In the genomic region with DNA sequence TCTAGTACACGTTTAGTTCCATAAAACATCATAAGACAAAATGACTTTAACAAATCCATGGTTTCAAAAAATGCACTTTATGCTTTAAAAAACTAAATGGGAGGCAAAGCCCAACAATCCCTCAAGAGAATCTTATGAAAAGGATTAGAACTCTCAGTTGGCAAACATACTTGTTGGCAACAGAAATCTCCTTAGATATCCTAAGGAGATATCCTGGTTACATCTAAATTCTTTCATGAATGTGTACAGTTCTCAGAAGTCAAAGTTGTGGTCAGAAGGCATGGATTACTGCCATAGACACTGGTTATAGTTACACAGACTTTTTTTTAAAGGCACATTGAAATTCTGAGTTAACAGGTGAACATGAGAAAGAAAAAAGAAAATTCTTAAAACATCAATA, we compare ENCODE assay signal across 31 cellular contexts. TPM values are rescaled to one million over a fixed set of nuclear protein-coding genes. Genes with fewer than 3 reads are reported as not detected.
"Had no signal": no experiment of that assay in that cellular context is flagged by ENCODE, and none has a peak within 500 bp of the region (broad histone marks: within the 10 kb centered on the region; RNA-seq: fewer than 3 reads in every experiment).

No MANE protein-coding gene starts in this region.

- H3K4me3 ChIP-seq: coronary artery, esophagus muscularis mucosa, lung, mucosa of descending colon, pancreas, right lobe of liver, smooth muscle cell, thoracic aorta, tibial nerve, upper lobe of left lung, uterus had no signal

- H3K4me3 Mint-ChIP-seq: memory B cell; naive B cell; natural killer cell treated with Interleukin-12 subunit alpha and Interleukin-12 subunit beta and Interleukin-15 and Interleukin-18, amount 100 ng/mL, for 72 hours; neural crest cell; stimulated activated memory B cell treated with anti-CD40 and anti-IgM and Interleukin-4, amounts not matched to agents 10 μg/mL and 1 μg/mL and 100 μg/mL, for 72 hours had no signal

- DNase-seq: dermis blood vessel endothelial cell; effector memory CD4-positive, alpha-beta T cell; kidney; mucosa of descending colon; naive B cell; pancreas; retina; right lobe of liver; stimulated activated CD4-positive, alpha-beta T cell treated with anti-CD3 and anti-CD28 coated beads, Interleukin-12 subunit alpha, Interleukin-12 subunit beta, amount 100 ng/mL, for 4 hours; stimulated activated CD4-positive, alpha-beta T cell treated with anti-CD3 and anti-CD28 coated beads, Interleukin-2, amount 100 ng/mL, for 24 hours; stimulated activated CD4-positive, alpha-beta T cell treated with anti-CD3 and anti-CD28 coated beads, Interleukin-4, amount 100 ng/mL, for 24 hours; stimulated activated naive CD8-positive, alpha-beta T cell treated with anti-CD3 and anti-CD28 coated beads, Interleukin-15, Interleukin-2, amounts not matched to agents 100 U/mL and 50 U/mL, for 24 hours; upper lobe of left lung; uterus had no signal

- H3K4me1 ChIP-seq: esophagus muscularis mucosa, pancreas, right lobe of liver, tibial nerve, upper lobe of left lung, uterus had no signal

- H3K9me3 ChIP-seq: esophagus muscularis mucosa, mucosa of descending colon, neutrophil, pancreas, right lobe of liver, thoracic aorta, tibial nerve, upper lobe of left lung, uterus had no signal

- H3K9me3 Mint-ChIP-seq: memory B cell; naive B cell; natural killer cell treated with Interleukin-12 subunit alpha and Interleukin-12 subunit beta and Interleukin-15 and Interleukin-18, amount 100 ng/mL, for 72 hours; neural crest cell; stimulated activated memory B cell treated with anti-CD40 and anti-IgM and Interleukin-4, amounts not matched to agents 10 μg/mL and 1 μg/mL and 100 μg/mL, for 72 hours had no signal

- H3K27me3 ChIP-seq: esophagus muscularis mucosa, neutrophil, pancreas, right lobe of liver, tibial nerve, upper lobe of left lung, uterus had no signal

- FAIRE-seq: endothelial cell of umbilical vein, frontal cortex, pancreas had no signal

- H3K27ac ChIP-seq: coronary artery, esophagus muscularis mucosa, neutrophil, pancreas, right lobe of liver, thoracic aorta, tibial nerve, upper lobe of left lung, uterus had no signal

- H3K27ac Mint-ChIP-seq: memory B cell; naive B cell; natural killer cell treated with Interleukin-12 subunit alpha and Interleukin-12 subunit beta and Interleukin-15 and Interleukin-18, amount 100 ng/mL, for 72 hours; stimulated activated memory B cell treated with anti-CD40 and anti-IgM and Interleukin-4, amounts not matched to agents 10 μg/mL and 1 μg/mL and 100 μg/mL, for 72 hours had no signal

- H3K36me3 ChIP-seq: uterus had no signal

- H3K4me1 Mint-ChIP-seq: memory B cell; neural crest cell; stimulated activated memory B cell treated with anti-CD40 and anti-IgM and Interleukin-4, amounts not matched to agents 10 μg/mL and 1 μg/mL and 100 μg/mL, for 72 hours had no signal

- H3K27me3 Mint-ChIP-seq: memory B cell; naive B cell; natural killer cell treated with Interleukin-12 subunit alpha and Interleukin-12 subunit beta and Interleukin-15 and Interleukin-18, amount 100 ng/mL, for 72 hours; stimulated activated memory B cell treated with anti-CD40 and anti-IgM and Interleukin-4, amounts not matched to agents 10 μg/mL and 1 μg/mL and 100 μg/mL, for 72 hours had no signal

RNA-seq across cellular contexts. Expression of a gene that starts 17.5 kb away (rescaled TPM):
- total RNA-seq: endothelial cell of umbilical vein, fibroblast of lung, left lobe of liver, liver, lung, neural crest cell, pancreas, pulmonary artery endothelial cell, thoracic aorta, upper lobe of left lung had no signal
